ENCODE assay signal across 8 cellular contexts in the genomic region with DNA sequence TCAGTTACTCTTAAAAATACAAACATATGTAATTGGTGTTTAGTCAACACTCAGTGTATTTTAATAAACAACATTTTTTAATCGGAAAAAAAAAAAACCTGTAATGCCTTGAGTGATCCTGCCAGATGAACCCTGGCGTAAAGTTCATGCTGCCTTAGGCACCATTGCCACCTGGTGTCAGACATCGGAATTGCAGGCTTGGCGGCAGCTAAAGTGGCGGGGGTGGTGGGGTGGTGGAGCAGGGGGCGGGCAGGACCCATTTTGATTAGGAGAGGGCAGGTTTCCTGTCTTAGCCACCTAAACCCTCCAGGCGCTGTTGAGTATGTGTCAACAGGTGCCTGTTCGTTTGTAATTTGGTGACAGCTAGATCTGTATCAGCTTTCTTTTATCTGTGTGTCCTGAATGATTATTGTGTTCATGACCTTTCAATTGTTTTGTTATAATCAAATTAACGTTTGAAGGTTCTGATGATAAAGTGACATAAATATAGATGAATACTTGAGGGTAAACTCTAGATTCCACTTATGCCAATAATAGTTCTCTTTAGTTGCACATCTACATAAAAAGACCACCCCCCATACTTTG.
DNase-seq lines count a peak whose midpoint lies in the region; ATAC-seq and TF ChIP-seq lines count a peak whose summit lies in the region.

No MANE protein-coding gene starts in this region.

- H3F3A ChIP-seq in smooth muscle cell (ENCODE audit: low read depth), result no peaks in the 10 kb centered on the region

- H3K4me2 ChIP-seq in fibroblast of lung (ENCODE audit: extremely low read depth, insufficient read depth, low read length) (no peak overlapping the region), smooth muscle cell (no peak overlapping the region)

- H3K79me2 ChIP-seq in fibroblast of lung (ENCODE audit: control insufficient read depth, insufficient read depth, low read length), result no peaks in the 10 kb centered on the region
- no peaks in the 10 kb centered on the region for H3K79me2 ChIP-seq in smooth muscle cell (ENCODE audit: low read depth)

- H3K4me1 ChIP-seq in fibroblast of lung (ENCODE audit: control insufficient read depth, extremely low read depth, insufficient read depth, low read length) (no peaks in the 10 kb centered on the region), smooth muscle cell (ENCODE audit: low read depth) (no peaks in the 10 kb centered on the region)

- no peak overlapping the region for H3K4me3 ChIP-seq in fibroblast of lung (replicated peaks in 1 of 4; ENCODE audit: control extremely low read depth in 1 of 4, insufficient read depth in 1 of 4, low read depth in 3 of 4, low read length in 4 of 4)
- no peak overlapping the region for H3K4me3 ChIP-seq in smooth muscle cell

- H2AFZ ChIP-seq in fibroblast of lung (ENCODE audit: low read length) (no peak overlapping the region), smooth muscle cell (ENCODE audit: low read depth) (no peak overlapping the region)

- DNase-seq in Daoy (ENCODE audit: low read depth), result peak; percentile 32
- DNase-seq in KG1 (lab: John Stamatoyannopoulos, UW), result peak; percentile 2
- peak; percentile 68 to 71 for DNase-seq in activated CD4-positive, alpha-beta T cell treated with anti-CD3 and anti-CD28 coated beads, Interleukin-2, amount 50 U/mL, for 48 hours
- DNase-seq in fibroblast of lung (ENCODE audit: low read depth in 2 of 2), result peak; percentile 17 to 58
- DNase-seq in smooth muscle cell (lab: John Stamatoyannopoulos, UW; ENCODE audit: unreplicated experiment), result no peak
- DNase-seq in NCI-H128 (lab: John Stamatoyannopoulos, UW; ENCODE audit: unreplicated experiment), result no peak
- no peak for DNase-seq in NCI-H1436 treated with DMSO at 0.1 percent for 48 hours (lab: John Stamatoyannopoulos, UW)

- ATAC-seq in GM18517 (IDR thresholded peaks at IDR 0.05; ENCODE audit: unreplicated experiment), result no peak

- H3K36me3 ChIP-seq in fibroblast of lung (ENCODE audit: control insufficient read depth, insufficient read depth, low read length) (no peaks in the 10 kb centered on the region), smooth muscle cell (ENCODE audit: low read depth) (no peaks in the 10 kb centered on the region)

- no peaks in the 10 kb centered on the region for H3K9me3 ChIP-seq in fibroblast of lung (ENCODE audit: control insufficient read depth, insufficient read depth, low read depth, low read length)
- no peaks in the 10 kb centered on the region for H3K9me3 ChIP-seq in smooth muscle cell (replicated peaks; ENCODE audit: low read depth)

- H4K20me1 ChIP-seq in fibroblast of lung (ENCODE audit: control insufficient read depth, extremely low read depth, insufficient read depth, low read length) (no peaks in the 10 kb centered on the region), smooth muscle cell (ENCODE audit: low read depth) (no peaks in the 10 kb centered on the region)

- H3K27ac ChIP-seq in fibroblast of lung (ENCODE audit: insufficient read depth, low read length) (no peak overlapping the region), smooth muscle cell (ENCODE audit: low read depth) (no peak overlapping the region)

- WGBS in smooth muscle cell (ENCODE audit: low lambda C conversion rate), result 31% methylated on average over 9 of the region's 9 CpGs

- H3K27me3 ChIP-seq in fibroblast of lung (ENCODE audit: control insufficient read depth, insufficient read depth, low read length) (no peaks in the 10 kb centered on the region), smooth muscle cell (ENCODE audit: low read depth) (no peaks in the 10 kb centered on the region)

- peak; percentile 82 to 93 for TF ChIP-seq CTCF in fibroblast of lung (conservative IDR thresholded peaks at IDR 0.05 in 1 of 2, IDR thresholded peaks at IDR 0.05 in 1 of 2; ENCODE audit: low read depth in 1 of 2, low read length in 2 of 2)
- peak; percentile 97 for TF ChIP-seq CTCF in smooth muscle cell (IDR thresholded peaks at IDR 0.05; ENCODE audit: borderline replicate concordance, insufficient read depth, poor library complexity, severe bottlenecking)

- no peak overlapping the region for H3K9ac ChIP-seq in fibroblast of lung (ENCODE audit: insufficient read depth, low read length)
- no peak overlapping the region for H3K9ac ChIP-seq in smooth muscle cell (ENCODE audit: low read depth)

Comparison
In these comparisons a context has a peak if more than half of its experiments do, and no peak if none do; other contexts are left out.
1. DNase-seq: peak in Daoy (single experiment), KG1 (single experiment), activated CD4-positive, alpha-beta T cell treated with anti-CD3 and anti-CD28 coated beads, Interleukin-2, amount 50 U/mL, for 48 hours (2 of 2) and fibroblast of lung (2 of 2); none in smooth muscle cell (single experiment), NCI-H128 (single experiment) and NCI-H1436 treated with DMSO at 0.1 percent for 48 hours (single experiment).